Comparison of ENCODE assay signal across 13 cellular contexts in genomic region chr4:144967161-144967560, GRCh38.
DNase-seq lines count a peak whose midpoint lies in the region; ATAC-seq and TF ChIP-seq lines count a peak whose summit lies in the region.
"Had no signal": no experiment of that assay in that cellular context is flagged by ENCODE, and none has a peak within 500 bp of the region (broad histone marks: within the 10 kb centered on the region; RNA-seq: fewer than 3 reads in every experiment).

No MANE protein-coding gene starts in this region.

- H3K4me3 Mint-ChIP-seq in osteocyte (ENCODE audit: unreplicated experiment): no peak overlapping the region
- no peak overlapping the region for H3K4me3 Mint-ChIP-seq in stimulated activated naive B cell treated with anti-CD40 and anti-IgM and Interleukin-4, amounts not matched to agents 10 μg/mL and 1 μg/mL and 100 μg/mL, for 72 hours
- H3K4me3 Mint-ChIP-seq: neural crest cell; stimulated activated effector memory CD8-positive, alpha-beta T cell treated with anti-CD3 and anti-CD28 coated beads, Interleukin-12 subunit alpha, Interleukin-12 subunit beta, amount 100 ng/mL, for 72 hours had no signal

- no peaks in the 10 kb centered on the region for H3K4me1 Mint-ChIP-seq in osteocyte (ENCODE audit: unreplicated experiment)
- no peaks in the 10 kb centered on the region for H3K4me1 Mint-ChIP-seq in stimulated activated naive B cell treated with anti-CD40 and anti-IgM and Interleukin-4, amounts not matched to agents 10 μg/mL and 1 μg/mL and 100 μg/mL, for 72 hours
- H3K4me1 Mint-ChIP-seq: neural crest cell; stimulated activated effector memory CD8-positive, alpha-beta T cell treated with anti-CD3 and anti-CD28 coated beads, Interleukin-12 subunit alpha, Interleukin-12 subunit beta, amount 100 ng/mL, for 72 hours had no signal

- H3K36me3 Mint-ChIP-seq in osteocyte (ENCODE audit: unreplicated experiment): no peaks in the 10 kb centered on the region
- H3K36me3 Mint-ChIP-seq in stimulated activated naive B cell treated with anti-CD40 and anti-IgM and Interleukin-4, amounts not matched to agents 10 μg/mL and 1 μg/mL and 100 μg/mL, for 72 hours: peaks cover 3% of the 10 kb centered on the region in 2 donors
- H3K36me3 Mint-ChIP-seq: stimulated activated effector memory CD8-positive, alpha-beta T cell treated with anti-CD3 and anti-CD28 coated beads, Interleukin-12 subunit alpha, Interleukin-12 subunit beta, amount 100 ng/mL, for 72 hours had no signal

- peak; percentile 73 for ATAC-seq in GM18517 (IDR thresholded peaks at IDR 0.05; ENCODE audit: unreplicated experiment)
- peak; percentile 79 for ATAC-seq in GM21381 (IDR thresholded peaks at IDR 0.05; ENCODE audit: unreplicated experiment)
- ATAC-seq in HG02970 (IDR thresholded peaks at IDR 0.05; ENCODE audit: low FRiP score, unreplicated experiment): peak; percentile 63
- ATAC-seq in stimulated activated naive B cell treated with anti-CD40 and anti-IgM and Interleukin-4, amounts not matched to agents 10 μg/mL and 1 μg/mL and 100 μg/mL, for 72 hours (replicated peaks): no peak
- ATAC-seq: stimulated activated effector memory CD8-positive, alpha-beta T cell treated with anti-CD3 and anti-CD28 coated beads, Interleukin-12 subunit alpha, Interleukin-12 subunit beta, amount 100 ng/mL, for 72 hours had no signal

- no peak for TF ChIP-seq CTCF in osteocyte (IDR thresholded peaks at IDR 0.05)

- H3K9me3 Mint-ChIP-seq in osteocyte (ENCODE audit: unreplicated experiment): no peaks in the 10 kb centered on the region
- peaks cover 0 to 6% of the 10 kb centered on the region in 2 donors for H3K9me3 Mint-ChIP-seq in stimulated activated naive B cell treated with anti-CD40 and anti-IgM and Interleukin-4, amounts not matched to agents 10 μg/mL and 1 μg/mL and 100 μg/mL, for 72 hours
- H3K9me3 Mint-ChIP-seq: stimulated activated effector memory CD8-positive, alpha-beta T cell treated with anti-CD3 and anti-CD28 coated beads, Interleukin-12 subunit alpha, Interleukin-12 subunit beta, amount 100 ng/mL, for 72 hours had no signal

- H3K27me3 Mint-ChIP-seq in osteocyte (ENCODE audit: unreplicated experiment): no peaks in the 10 kb centered on the region
- H3K27me3 Mint-ChIP-seq in stimulated activated naive B cell treated with anti-CD40 and anti-IgM and Interleukin-4, amounts not matched to agents 10 μg/mL and 1 μg/mL and 100 μg/mL, for 72 hours: no peaks in the 10 kb centered on the region

- DNase-seq in HPDE6-E6E7 (ENCODE audit: extremely low spot score): peak; percentile 56
- DNase-seq in osteocyte (ENCODE audit: extremely low spot score, unreplicated experiment): no peak
- no peak for DNase-seq in NCI-H2227 (lab: John Stamatoyannopoulos, UW; ENCODE audit: unreplicated experiment)
- no peak for DNase-seq in stimulated activated naive B cell treated with anti-CD40 and anti-IgM and Interleukin-4, amounts not matched to agents 10 μg/mL and 1 μg/mL and 100 μg/mL, for 72 hours
- DNase-seq in HUDEP-2 (lab: John Stamatoyannopoulos, UW; ENCODE audit: unreplicated experiment in 76 of 76): no peak
- DNase-seq: activated effector memory CD4-positive, alpha-beta T cell treated with anti-CD3 and anti-CD28 coated beads, Interleukin-2, amount 50 U/mL, for 16 hours; caudate nucleus; NCI-H526 treated with DMSO at 0.1 percent for 48 hours had no signal

- no peak overlapping the region for H3K27ac Mint-ChIP-seq in osteocyte (ENCODE audit: unreplicated experiment)
- H3K27ac Mint-ChIP-seq in stimulated activated naive B cell treated with anti-CD40 and anti-IgM and Interleukin-4, amounts not matched to agents 10 μg/mL and 1 μg/mL and 100 μg/mL, for 72 hours: no peak overlapping the region
- H3K27ac Mint-ChIP-seq: stimulated activated effector memory CD8-positive, alpha-beta T cell treated with anti-CD3 and anti-CD28 coated beads, Interleukin-12 subunit alpha, Interleukin-12 subunit beta, amount 100 ng/mL, for 72 hours had no signal

Comparison
In these comparisons a context has a peak if more than half of its experiments do, and no peak if none do; other contexts are left out.
1. ATAC-seq: peak in GM18517 (single experiment), GM21381 (single experiment) and HG02970 (single experiment); none in stimulated activated naive B cell treated with anti-CD40 and anti-IgM and Interleukin-4, amounts not matched to agents 10 μg/mL and 1 μg/mL and 100 μg/mL, for 72 hours (0 of 2).